In genomic region chr18:12839057-12839525, GRCh38 we compare ENCODE assay signal across 8 cellular contexts. TPM values are rescaled to one million over a fixed set of nuclear protein-coding genes. Genes with fewer than 3 reads are reported as not detected.
A peak's percentile ranks its signal among the peaks of the same experiment; 100 is the strongest.
DNase-seq lines count a peak whose midpoint lies in the region; ATAC-seq and TF ChIP-seq lines count a peak whose summit lies in the region.

No MANE protein-coding gene starts in this region.

- intact Hi-C loops in dorsolateral prefrontal cortex (cut with DNase I) = no loop called here

- H3K36me3 Mint-ChIP-seq in HFFc6 (ENCODE audit: low read depth) (peaks cover 14% of the 10 kb centered on the region), glutamatergic neuron (ENCODE audit: unreplicated experiment) (no peaks in the 10 kb centered on the region)
- peaks cover 37% of the 10 kb centered on the region for H3K36me3 Mint-ChIP-seq in stimulated activated memory B cell treated with anti-CD40 and anti-IgM and Interleukin-4, amounts not matched to agents 10 μg/mL and 1 μg/mL and 100 μg/mL, for 72 hours

- peaks cover 3% of the 10 kb centered on the region; the same call in 1 of the 2 replicates for H3K36me3 ChIP-seq in MG63

- TF ChIP-seq CTCF in HFFc6 (IDR thresholded peaks at IDR 0.05) (no peak), dorsolateral prefrontal cortex (IDR thresholded peaks at IDR 0.05 in 54 of 56, conservative IDR thresholded peaks at IDR 0.05 in 2 of 56; ENCODE audit: low read depth in 1 of 56, partially characterized antibody in 56 of 56) (no peak), glutamatergic neuron (IDR thresholded peaks at IDR 0.05; ENCODE audit: partially characterized antibody, unreplicated experiment) (no peak)

- H3K4me1 Mint-ChIP-seq in HFFc6 (ENCODE audit: low read depth) (peaks cover 61% of the 10 kb centered on the region), glutamatergic neuron (ENCODE audit: low read depth, unreplicated experiment) (peaks cover 6% of the 10 kb centered on the region)
- peaks cover 52% of the 10 kb centered on the region for H3K4me1 Mint-ChIP-seq in stimulated activated memory B cell treated with anti-CD40 and anti-IgM and Interleukin-4, amounts not matched to agents 10 μg/mL and 1 μg/mL and 100 μg/mL, for 72 hours

- DNase-seq in HFFc6 (no peak), MV-4-11 (lab: John Stamatoyannopoulos, UW) (peak; percentile 91), dorsolateral prefrontal cortex (no peak), MG63 (no peak), glutamatergic neuron (no peak)
- no peak for DNase-seq in activated CD8-positive, alpha-beta memory T cell treated with anti-CD3 and anti-CD28 coated beads for 24 hours

- H3K4me3 Mint-ChIP-seq in HFFc6 (peak overlapping the region; percentile 50; the same call in 1 of the 2 replicates), glutamatergic neuron (ENCODE audit: unreplicated experiment) (no peak overlapping the region)
- peak overlapping the region; percentile 74 for H3K4me3 Mint-ChIP-seq in stimulated activated memory B cell treated with anti-CD40 and anti-IgM and Interleukin-4, amounts not matched to agents 10 μg/mL and 1 μg/mL and 100 μg/mL, for 72 hours

- H3K27me3 Mint-ChIP-seq in HFFc6 (ENCODE audit: insufficient read depth) = no peaks in the 10 kb centered on the region
- H3K27me3 Mint-ChIP-seq in stimulated activated memory B cell treated with anti-CD40 and anti-IgM and Interleukin-4, amounts not matched to agents 10 μg/mL and 1 μg/mL and 100 μg/mL, for 72 hours = no peaks in the 10 kb centered on the region
- H3K27me3 Mint-ChIP-seq in glutamatergic neuron (ENCODE audit: unreplicated experiment) = no peaks in the 10 kb centered on the region

- peak; percentile 24 for ATAC-seq in GM18520 (IDR thresholded peaks at IDR 0.05; ENCODE audit: unreplicated experiment)
- peak; percentile 87 for ATAC-seq in stimulated activated memory B cell treated with anti-CD40 and anti-IgM and Interleukin-4, amounts not matched to agents 10 μg/mL and 1 μg/mL and 100 μg/mL, for 72 hours

- no peaks in the 10 kb centered on the region for H3K9me3 ChIP-seq in MG63

- H3K4me3 ChIP-seq in dorsolateral prefrontal cortex = peak overlapping the region in 2 of 59 donors; percentile 8 to 15
- H3K4me3 ChIP-seq in MG63 = no peak overlapping the region

- no peaks in the 10 kb centered on the region for H3K27me3 ChIP-seq in dorsolateral prefrontal cortex
- no peaks in the 10 kb centered on the region for H3K27me3 ChIP-seq in MG63

- H3K9me3 Mint-ChIP-seq in HFFc6 (no peaks in the 10 kb centered on the region), glutamatergic neuron (ENCODE audit: unreplicated experiment) (no peaks in the 10 kb centered on the region)
- H3K9me3 Mint-ChIP-seq in stimulated activated memory B cell treated with anti-CD40 and anti-IgM and Interleukin-4, amounts not matched to agents 10 μg/mL and 1 μg/mL and 100 μg/mL, for 72 hours = no peaks in the 10 kb centered on the region

- H3K27ac Mint-ChIP-seq in HFFc6 (peak overlapping the region; percentile 86), glutamatergic neuron (ENCODE audit: unreplicated experiment) (no peak overlapping the region)
- peak overlapping the region; percentile 94 for H3K27ac Mint-ChIP-seq in stimulated activated memory B cell treated with anti-CD40 and anti-IgM and Interleukin-4, amounts not matched to agents 10 μg/mL and 1 μg/mL and 100 μg/mL, for 72 hours

- peak overlapping the region in 35 of 59 donors; percentile 5 to 84 (median 55) for H3K27ac ChIP-seq in dorsolateral prefrontal cortex

RNA-seq across cellular contexts. Expression of gene PTPN2, which starts 44.9 kb away (rescaled TPM):
- 10 to 100 TPM; 21.1 to 24.4 (median 23.2) TPM for total RNA-seq in HFFc6 (2021; fragmentation: NEBNext Ultra II Directional; extraction: Animal tissue kit (Norgen Biotek cat#: 25700))
- total RNA-seq in dorsolateral prefrontal cortex (10 to 100 TPM; 20.7 to 58.6 (median 34.5) TPM), glutamatergic neuron (ENCODE audit: unreplicated experiment) (33.3 TPM)
- total RNA-seq in MG63 (2014; rRNA removed; shearing (Covaris generic); ENCODE audit: low replicate concordance) = 23.3 and 25.1 TPM in 2 replicates
